Comparison of ENCODE assay signal across 14 cellular contexts in genomic region chr13:97306106-97306505, GRCh38.
"Had no signal": no experiment of that assay in that cellular context is flagged by ENCODE, and none has a peak within 500 bp of the region (broad histone marks: within the 10 kb centered on the region; RNA-seq: fewer than 3 reads in every experiment).

No MANE protein-coding gene starts in this region.

- H3K4me3 Mint-ChIP-seq: activated B cell treated with CpG ODN at 0.5 μM for 24 hours; activated CD4-positive, alpha-beta T cell treated with anti-CD3 and anti-CD28 coated beads, Interleukin-2, amount 10 ng/mL, durations not matched to agents 7 days and 5 days; activated naive CD8-positive, alpha-beta T cell treated with anti-CD3 and anti-CD28 coated beads, Interleukin-2, amount 50 U/mL, for 24 hours; natural killer cell treated with Interleukin-12 subunit alpha and Interleukin-12 subunit beta and Interleukin-15 and Interleukin-18, amount 100 ng/mL, for 72 hours; T-helper 1 cell treated with Interleukin-12 subunit alpha and Interleukin-12 subunit beta and Interleukin-4 antibody, amounts not matched to agents 30 μg/mL and 1 μg/mL, for 36 hours had no signal

- H3K36me3 ChIP-seq: cardiac muscle cell, stomach, thyroid gland had no signal

- H3K27me3 Mint-ChIP-seq: activated B cell treated with CpG ODN at 0.5 μM for 24 hours; activated CD4-positive, alpha-beta T cell treated with anti-CD3 and anti-CD28 coated beads, Interleukin-2, amount 10 ng/mL, durations not matched to agents 7 days and 5 days; activated naive CD8-positive, alpha-beta T cell treated with anti-CD3 and anti-CD28 coated beads, Interleukin-2, amount 50 U/mL, for 24 hours; natural killer cell treated with Interleukin-12 subunit alpha and Interleukin-12 subunit beta and Interleukin-15 and Interleukin-18, amount 100 ng/mL, for 72 hours had no signal

- H3K9me3 ChIP-seq: stomach, thyroid gland had no signal

- DNase-seq: activated B cell treated with CpG ODN at 0.5 μM for 24 hours; activated CD4-positive, alpha-beta T cell treated with anti-CD3 and anti-CD28 coated beads, Interleukin-2, amount 10 ng/mL, durations not matched to agents 7 days and 5 days; activated CD8-positive, alpha-beta memory T cell treated with anti-CD3 and anti-CD28 coated beads for 24 hours; activated naive CD4-positive, alpha-beta T cell treated with Interleukin-2 at 50 U/mL for 16 hours; activated naive CD8-positive, alpha-beta T cell treated with anti-CD3 and anti-CD28 coated beads, Interleukin-2, amount 50 U/mL, for 24 hours; effector CD4-positive, alpha-beta T cell; left colon; occipital lobe; stimulated activated CD4-positive, alpha-beta T cell treated with anti-CD3 and anti-CD28 coated beads, Interleukin-4, amount 100 ng/mL, for 4 hours; stomach; thyroid gland had no signal

- H3K4me3 ChIP-seq: cardiac muscle cell, stomach, thyroid gland had no signal

- H3K27ac Mint-ChIP-seq: activated B cell treated with CpG ODN at 0.5 μM for 24 hours; activated CD4-positive, alpha-beta T cell treated with anti-CD3 and anti-CD28 coated beads, Interleukin-2, amount 10 ng/mL, durations not matched to agents 7 days and 5 days; activated naive CD8-positive, alpha-beta T cell treated with anti-CD3 and anti-CD28 coated beads, Interleukin-2, amount 50 U/mL, for 24 hours; natural killer cell treated with Interleukin-12 subunit alpha and Interleukin-12 subunit beta and Interleukin-15 and Interleukin-18, amount 100 ng/mL, for 72 hours; T-helper 1 cell treated with Interleukin-12 subunit alpha and Interleukin-12 subunit beta and Interleukin-4 antibody, amounts not matched to agents 30 μg/mL and 1 μg/mL, for 36 hours had no signal

- H3K27me3 ChIP-seq: cardiac muscle cell, stomach, thyroid gland had no signal

- H3K9me3 Mint-ChIP-seq: activated B cell treated with CpG ODN at 0.5 μM for 24 hours; activated CD4-positive, alpha-beta T cell treated with anti-CD3 and anti-CD28 coated beads, Interleukin-2, amount 10 ng/mL, durations not matched to agents 7 days and 5 days; activated naive CD8-positive, alpha-beta T cell treated with anti-CD3 and anti-CD28 coated beads, Interleukin-2, amount 50 U/mL, for 24 hours; natural killer cell treated with Interleukin-12 subunit alpha and Interleukin-12 subunit beta and Interleukin-15 and Interleukin-18, amount 100 ng/mL, for 72 hours had no signal

- H3K4me1 Mint-ChIP-seq: activated CD4-positive, alpha-beta T cell treated with anti-CD3 and anti-CD28 coated beads, Interleukin-2, amount 10 ng/mL, durations not matched to agents 7 days and 5 days had no signal

- ATAC-seq: activated naive CD8-positive, alpha-beta T cell treated with anti-CD3 and anti-CD28 coated beads, Interleukin-2, amount 50 U/mL, for 24 hours; left colon; natural killer cell treated with Interleukin-12 subunit alpha and Interleukin-12 subunit beta and Interleukin-15 and Interleukin-18, amount 100 ng/mL, for 72 hours had no signal

- H3K27ac ChIP-seq: cardiac muscle cell, stomach, thyroid gland had no signal

- H3K36me3 Mint-ChIP-seq: natural killer cell treated with Interleukin-12 subunit alpha and Interleukin-12 subunit beta and Interleukin-15 and Interleukin-18, amount 100 ng/mL, for 72 hours had no signal
